ENCODE assay signal across 1 cellular context in the genomic region with DNA sequence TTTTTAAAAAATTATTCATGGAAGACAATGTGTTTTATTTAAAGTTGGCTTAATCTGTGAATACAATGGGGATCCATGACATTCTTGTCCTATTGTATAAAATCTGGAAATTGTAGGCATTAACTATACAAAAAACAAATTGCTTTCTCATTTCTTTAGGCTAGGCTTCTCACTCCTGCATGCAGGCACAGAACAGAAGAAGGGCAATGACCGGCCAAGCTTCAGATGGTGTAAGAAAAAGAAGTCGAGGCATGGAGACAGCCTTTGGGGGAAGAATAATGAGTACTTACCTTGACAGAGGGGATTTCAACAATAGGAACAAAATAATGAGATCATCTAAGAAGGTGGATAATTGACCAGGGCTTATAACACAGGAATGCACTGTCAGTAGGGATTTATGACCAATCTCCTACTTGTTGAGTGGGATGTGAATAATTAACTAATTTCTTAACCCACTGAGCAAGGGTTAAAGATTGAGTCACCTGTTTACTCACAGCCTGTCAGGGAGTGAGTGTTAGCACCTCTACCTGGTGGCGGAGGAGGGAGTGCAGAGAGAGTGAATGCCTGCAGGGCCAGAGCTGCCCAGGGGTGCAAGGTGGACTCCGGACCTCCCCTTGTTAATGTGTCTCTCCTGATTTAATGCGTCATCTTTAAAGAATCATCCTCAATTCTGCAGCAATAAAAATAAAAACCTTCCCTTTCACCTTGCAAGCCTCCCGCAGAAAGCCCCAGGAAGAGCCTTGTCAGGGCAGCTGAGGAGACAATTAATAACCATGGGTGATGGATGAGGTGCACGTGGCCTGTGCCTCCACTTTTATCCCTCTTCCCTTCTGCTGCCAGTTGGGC.
TF ChIP-seq lines count a peak whose summit lies in the region.

No MANE protein-coding gene starts in this region.

TF ChIP-seq in HepG2, 621 proteins besides CTCF, POLR2A, EP300 and RAD21 (continued from another document and continues in another):
- no peak for TF ChIP-seq ZBED4 (CRISPR knock-in tag; IDR thresholded peaks at IDR 0.05; ENCODE audit: borderline replicate concordance)
- no peak for TF ChIP-seq ZNF275 (CRISPR knock-in tag; IDR thresholded peaks at IDR 0.05; ENCODE audit: borderline replicate concordance)
- no peak for TF ChIP-seq ETS1 (CRISPR knock-in tag; IDR thresholded peaks at IDR 0.05)
- no peak for TF ChIP-seq RFXANK (CRISPR knock-in tag; IDR thresholded peaks at IDR 0.05)
- TF ChIP-seq, protein P1, sequence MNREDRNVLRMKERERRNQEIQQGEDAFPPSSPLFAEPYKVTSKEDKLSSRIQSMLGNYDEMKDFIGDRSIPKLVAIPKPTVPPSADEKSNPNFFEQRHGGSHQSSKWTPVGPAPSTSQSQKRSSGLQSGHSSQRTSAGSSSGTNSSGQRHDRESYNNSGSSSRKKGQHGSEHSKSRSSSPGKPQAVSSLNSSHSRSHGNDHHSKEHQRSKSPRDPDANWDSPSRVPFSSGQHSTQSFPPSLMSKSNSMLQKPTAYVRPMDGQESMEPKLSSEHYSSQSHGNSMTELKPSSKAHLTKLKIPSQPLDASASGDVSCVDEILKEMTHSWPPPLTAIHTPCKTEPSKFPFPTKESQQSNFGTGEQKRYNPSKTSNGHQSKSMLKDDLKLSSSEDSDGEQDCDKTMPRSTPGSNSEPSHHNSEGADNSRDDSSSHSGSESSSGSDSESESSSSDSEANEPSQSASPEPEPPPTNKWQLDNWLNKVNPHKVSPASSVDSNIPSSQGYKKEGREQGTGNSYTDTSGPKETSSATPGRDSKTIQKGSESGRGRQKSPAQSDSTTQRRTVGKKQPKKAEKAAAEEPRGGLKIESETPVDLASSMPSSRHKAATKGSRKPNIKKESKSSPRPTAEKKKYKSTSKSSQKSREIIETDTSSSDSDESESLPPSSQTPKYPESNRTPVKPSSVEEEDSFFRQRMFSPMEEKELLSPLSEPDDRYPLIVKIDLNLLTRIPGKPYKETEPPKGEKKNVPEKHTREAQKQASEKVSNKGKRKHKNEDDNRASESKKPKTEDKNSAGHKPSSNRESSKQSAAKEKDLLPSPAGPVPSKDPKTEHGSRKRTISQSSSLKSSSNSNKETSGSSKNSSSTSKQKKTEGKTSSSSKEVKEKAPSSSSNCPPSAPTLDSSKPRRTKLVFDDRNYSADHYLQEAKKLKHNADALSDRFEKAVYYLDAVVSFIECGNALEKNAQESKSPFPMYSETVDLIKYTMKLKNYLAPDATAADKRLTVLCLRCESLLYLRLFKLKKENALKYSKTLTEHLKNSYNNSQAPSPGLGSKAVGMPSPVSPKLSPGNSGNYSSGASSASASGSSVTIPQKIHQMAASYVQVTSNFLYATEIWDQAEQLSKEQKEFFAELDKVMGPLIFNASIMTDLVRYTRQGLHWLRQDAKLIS (CRISPR knock-in tag; IDR thresholded peaks at IDR 0.05) = no peak
- TF ChIP-seq NONO (IDR thresholded peaks at IDR 0.05) = no peak
- no peak for TF ChIP-seq NONO (CRISPR knock-in tag; conservative IDR thresholded peaks at IDR 0.05)
- TF ChIP-seq CERS6 (CRISPR knock-in tag; IDR thresholded peaks at IDR 0.05) = no peak
- TF ChIP-seq HIC2 (CRISPR knock-in tag; IDR thresholded peaks at IDR 0.05; ENCODE audit: low read depth) = no peak
- no peak for TF ChIP-seq ZFP36L2 (CRISPR knock-in tag; IDR thresholded peaks at IDR 0.05)
- TF ChIP-seq CBFB (CRISPR knock-in tag; IDR thresholded peaks at IDR 0.05) = no peak
- no peak for TF ChIP-seq ZFP41 (CRISPR knock-in tag; IDR thresholded peaks at IDR 0.05; ENCODE audit: borderline replicate concordance)
- 0 out of 2 replicates have a peak, but pooled peaks have one; percentile 33 for TF ChIP-seq ZNF136 (CRISPR knock-in tag; IDR thresholded peaks at IDR 0.05; ENCODE audit: low read depth)
- peak; percentile 50 for TF ChIP-seq FOXA1 (IDR thresholded peaks at IDR 0.05)
- TF ChIP-seq FOXA1 (CRISPR knock-in tag; IDR thresholded peaks at IDR 0.05) = peak; percentile 90
- no peak for TF ChIP-seq HDAC6 (IDR thresholded peaks at IDR 0.05; ENCODE audit: low read depth, low read length)
- TF ChIP-seq KMT2A (CRISPR knock-in tag; IDR thresholded peaks at IDR 0.05) = no peak
- no peak for TF ChIP-seq ZNF780A (CRISPR knock-in tag; IDR thresholded peaks at IDR 0.05)
- TF ChIP-seq, protein P2, sequence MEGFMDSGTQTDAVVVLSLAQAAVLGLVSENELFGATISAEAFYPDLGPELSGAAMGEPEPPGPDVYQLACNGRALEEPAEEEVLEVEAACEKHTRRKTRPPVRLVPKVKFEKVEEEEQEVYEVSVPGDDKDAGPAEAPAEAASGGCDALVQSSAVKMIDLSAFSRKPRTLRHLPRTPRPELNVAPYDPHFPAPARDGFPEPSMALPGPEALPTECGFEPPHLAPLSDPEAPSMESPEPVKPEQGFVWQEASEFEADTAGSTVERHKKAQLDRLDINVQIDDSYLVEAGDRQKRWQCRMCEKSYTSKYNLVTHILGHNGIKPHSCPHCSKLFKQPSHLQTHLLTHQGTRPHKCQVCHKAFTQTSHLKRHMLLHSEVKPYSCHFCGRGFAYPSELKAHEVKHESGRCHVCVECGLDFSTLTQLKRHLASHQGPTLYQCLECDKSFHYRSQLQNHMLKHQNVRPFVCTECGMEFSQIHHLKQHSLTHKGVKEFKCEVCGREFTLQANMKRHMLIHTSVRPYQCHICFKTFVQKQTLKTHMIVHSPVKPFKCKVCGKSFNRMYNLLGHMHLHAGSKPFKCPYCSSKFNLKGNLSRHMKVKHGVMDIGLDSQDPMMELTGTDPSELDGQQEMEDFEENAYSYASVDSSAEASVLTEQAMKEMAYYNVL (CRISPR knock-in tag; IDR thresholded peaks at IDR 0.05; ENCODE audit: borderline replicate concordance) = peak; percentile 32; the same call in 1 of the 2 replicates
- no peak for TF ChIP-seq ZSCAN9 (CRISPR knock-in tag; IDR thresholded peaks at IDR 0.05; ENCODE audit: borderline replicate concordance)
- no peak for TF ChIP-seq ZNF800 (CRISPR knock-in tag; IDR thresholded peaks at IDR 0.05)
- TF ChIP-seq, protein P3, sequence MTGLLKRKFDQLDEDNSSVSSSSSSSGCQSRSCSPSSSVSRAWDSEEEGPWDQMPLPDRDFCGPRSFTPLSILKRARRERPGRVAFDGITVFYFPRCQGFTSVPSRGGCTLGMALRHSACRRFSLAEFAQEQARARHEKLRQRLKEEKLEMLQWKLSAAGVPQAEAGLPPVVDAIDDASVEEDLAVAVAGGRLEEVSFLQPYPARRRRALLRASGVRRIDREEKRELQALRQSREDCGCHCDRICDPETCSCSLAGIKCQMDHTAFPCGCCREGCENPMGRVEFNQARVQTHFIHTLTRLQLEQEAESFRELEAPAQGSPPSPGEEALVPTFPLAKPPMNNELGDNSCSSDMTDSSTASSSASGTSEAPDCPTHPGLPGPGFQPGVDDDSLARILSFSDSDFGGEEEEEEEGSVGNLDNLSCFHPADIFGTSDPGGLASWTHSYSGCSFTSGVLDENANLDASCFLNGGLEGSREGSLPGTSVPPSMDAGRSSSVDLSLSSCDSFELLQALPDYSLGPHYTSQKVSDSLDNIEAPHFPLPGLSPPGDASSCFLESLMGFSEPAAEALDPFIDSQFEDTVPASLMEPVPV (CRISPR knock-in tag; IDR thresholded peaks at IDR 0.05) = no peak
- no peak for TF ChIP-seq MEF2D (CRISPR knock-in tag; IDR thresholded peaks at IDR 0.05)
- no peak for TF ChIP-seq ATF5 (CRISPR knock-in tag; IDR thresholded peaks at IDR 0.05; ENCODE audit: low read depth)
- no peak for TF ChIP-seq ZNF660 (CRISPR knock-in tag; IDR thresholded peaks at IDR 0.05; ENCODE audit: borderline replicate concordance, low read depth)
- no peak for TF ChIP-seq ZBTB14 (CRISPR knock-in tag; IDR thresholded peaks at IDR 0.05)
- no peak for TF ChIP-seq PAX8 (CRISPR knock-in tag; IDR thresholded peaks at IDR 0.05; ENCODE audit: borderline replicate concordance)
- no peak for TF ChIP-seq RCOR2 (CRISPR knock-in tag; IDR thresholded peaks at IDR 0.05)
- TF ChIP-seq ZNF674 (CRISPR knock-in tag; IDR thresholded peaks at IDR 0.05; ENCODE audit: low read depth) = no peak
- no peak for TF ChIP-seq ARHGAP35 (CRISPR knock-in tag; IDR thresholded peaks at IDR 0.05; ENCODE audit: borderline replicate concordance)
- peak; percentile 70; the same call in 1 of the 2 replicates for TF ChIP-seq ZNF547 (CRISPR knock-in tag; IDR thresholded peaks at IDR 0.05)
